Comparison of ENCODE assay signal across 8 cellular contexts in the genomic region with DNA sequence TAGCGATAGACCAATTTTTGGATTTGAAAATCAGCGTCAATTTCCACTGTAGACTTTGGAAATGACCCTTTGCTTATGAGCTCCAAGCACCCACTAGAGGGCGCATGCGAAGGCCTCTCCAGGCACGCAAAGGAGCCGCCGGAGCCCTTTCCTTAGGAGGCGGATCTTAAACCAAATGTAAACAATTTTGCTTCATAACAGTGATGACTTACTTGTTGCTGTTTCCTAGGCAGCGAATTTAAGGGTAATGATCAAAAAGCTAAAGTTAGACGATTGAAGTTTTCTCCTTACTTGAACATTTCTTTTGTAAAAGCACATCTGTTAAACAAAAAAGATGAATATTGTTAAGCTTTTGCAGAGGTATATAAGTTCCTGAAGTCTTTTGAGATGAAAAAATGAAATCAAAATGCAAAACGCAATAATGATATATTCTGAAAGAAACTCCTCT. TPM values are rescaled to one million over a fixed set of nuclear protein-coding genes. Genes with fewer than 3 reads are reported as not detected.
A peak's percentile ranks its signal among the peaks of the same experiment; 100 is the strongest.
DNase-seq lines count a peak whose midpoint lies in the region; ATAC-seq and TF ChIP-seq lines count a peak whose summit lies in the region.

No MANE protein-coding gene starts in this region.

- peaks cover 20% of the 10 kb centered on the region for H3K27me3 Mint-ChIP-seq in activated T-helper 2 cell treated with anti-CD3 and anti-CD28 coated beads, Interferon-gamma antibody, Interleukin-2, Interleukin-4, amounts not matched to agents 10 μg/mL and 5 μg/mL and 100 μg/mL, durations not matched to agents 14 hours and 24 hours and 36 hours (ENCODE audit: low read depth)

- H3K4me3 Mint-ChIP-seq in activated T-helper 2 cell treated with anti-CD3 and anti-CD28 coated beads, Interferon-gamma antibody, Interleukin-2, Interleukin-4, amounts not matched to agents 10 μg/mL and 5 μg/mL and 100 μg/mL, durations not matched to agents 14 hours and 24 hours and 36 hours (ENCODE audit: low read depth) = no peak overlapping the region

- H3K27me3 ChIP-seq in IMR-90 (ENCODE audit: control insufficient read depth, insufficient read depth, low read length) = peaks cover 6% of the 10 kb centered on the region; the same call in 1 of the 2 replicates
- peaks cover 57% of the 10 kb centered on the region for H3K27me3 ChIP-seq in neutrophil

- H3K9me3 Mint-ChIP-seq in activated T-helper 2 cell treated with anti-CD3 and anti-CD28 coated beads, Interferon-gamma antibody, Interleukin-2, Interleukin-4, amounts not matched to agents 10 μg/mL and 5 μg/mL and 100 μg/mL, durations not matched to agents 14 hours and 24 hours and 36 hours = no peaks in the 10 kb centered on the region

- in situ Hi-C loops in IMR-90 (cut with MboI; ENCODE audit: low sequenced_read_pairs) = no loop called here

- H3K23ac ChIP-seq in IMR-90 (ENCODE audit: low read depth, low read length) = no peak overlapping the region

- CTCF ChIA-PET in IMR-90 (lab: Yijun Ruan, JAX) = interaction anchor here (0.6 to 1.9 kb wide), 21 partner anchors 9 to 1427 kb away, joined by 3 to 11 read pairs (median 4); no protein-coding TSS in a partner anchor

- TF ChIP-seq CTCF in IMR-90 (conservative IDR thresholded peaks at IDR 0.05; ENCODE audit: low read depth, low read length) (peak; percentile 95), fibroblast of the aortic adventitia (IDR thresholded peaks at IDR 0.05; ENCODE audit: insufficient read depth, low read length) (peak; percentile 93), neutrophil (IDR thresholded peaks at IDR 0.05) (peak; percentile 41)

- H3K4me1 ChIP-seq in IMR-90 (ENCODE audit: control insufficient read depth, insufficient read depth, low read length) (no peaks in the 10 kb centered on the region), neutrophil (ENCODE audit: control insufficient read depth in 1 of 2, insufficient read depth in 1 of 2, low read depth in 1 of 2, low read length in 1 of 2) (no peaks in the 10 kb centered on the region)

- DNase-seq in EL (peak; percentile 83), IMR-90 (peak; percentile 90), SHP77 treated with DMSO at 0.1 percent for 48 hours (lab: John Stamatoyannopoulos, UW) (peak; percentile 32), fibroblast of the aortic adventitia (ENCODE audit: low read depth) (peak; percentile 83), substantia nigra (lab: John Stamatoyannopoulos, UW) (peak in 34 of 49 donors; percentile 7 to 76 (median 44))
- peak; percentile 62 for DNase-seq in activated T-helper 2 cell treated with anti-CD3 and anti-CD28 coated beads, Interferon-gamma antibody, Interleukin-2, Interleukin-4, amounts not matched to agents 10 μg/mL and 5 μg/mL and 100 μg/mL, durations not matched to agents 14 hours and 24 hours and 36 hours (ENCODE audit: low spot score)

- no peak overlapping the region for H2BK20ac ChIP-seq in IMR-90 (ENCODE audit: low read depth, low read length)

- peak; percentile 71 for TF ChIP-seq RAD21 in IMR-90 (IDR thresholded peaks at IDR 0.05; ENCODE audit: low read length)

- no peak overlapping the region for H3K27ac Mint-ChIP-seq in activated T-helper 2 cell treated with anti-CD3 and anti-CD28 coated beads, Interferon-gamma antibody, Interleukin-2, Interleukin-4, amounts not matched to agents 10 μg/mL and 5 μg/mL and 100 μg/mL, durations not matched to agents 14 hours and 24 hours and 36 hours

- dilution Hi-C loops in IMR-90 (cut with HindIII; ENCODE audit: low sequenced_read_pairs, unreplicated experiment) = no loop called here

- H3K36me3 ChIP-seq in IMR-90 (ENCODE audit: control insufficient read depth, insufficient read depth, low read length) (no peaks in the 10 kb centered on the region), neutrophil (no peaks in the 10 kb centered on the region)

- no peaks in the 10 kb centered on the region for H3K9me1 ChIP-seq in IMR-90 (ENCODE audit: insufficient read depth, low read length)

- H3K27ac ChIP-seq in IMR-90 (ENCODE audit: insufficient read depth, low read length) (no peak overlapping the region), neutrophil (no peak overlapping the region), substantia nigra (ENCODE audit: low read depth, low read length, poor library complexity, severe bottlenecking) (no peak overlapping the region)

- H3K36me3 Mint-ChIP-seq in activated T-helper 2 cell treated with anti-CD3 and anti-CD28 coated beads, Interferon-gamma antibody, Interleukin-2, Interleukin-4, amounts not matched to agents 10 μg/mL and 5 μg/mL and 100 μg/mL, durations not matched to agents 14 hours and 24 hours and 36 hours (ENCODE audit: low read depth) = no peaks in the 10 kb centered on the region

- H2AK5ac ChIP-seq in IMR-90 (ENCODE audit: low read depth, low read length) = no peak overlapping the region

- no peak overlapping the region for H2AFZ ChIP-seq in IMR-90 (replicated peaks; ENCODE audit: low read length, poor library complexity)

- H3K4me1 Mint-ChIP-seq in activated T-helper 2 cell treated with anti-CD3 and anti-CD28 coated beads, Interferon-gamma antibody, Interleukin-2, Interleukin-4, amounts not matched to agents 10 μg/mL and 5 μg/mL and 100 μg/mL, durations not matched to agents 14 hours and 24 hours and 36 hours (ENCODE audit: low read depth) = peaks cover 5% of the 10 kb centered on the region

- intact Hi-C loops in IMR-90 (cut with micrococcal nuclease) = loop anchor here (1.0 to 5.0 kb wide), 5 partner anchors 130 to 714 kb away; no protein-coding TSS in a partner anchor
- intact Hi-C loops in activated T-helper 2 cell treated with anti-CD3 and anti-CD28 coated beads, Interferon-gamma antibody, Interleukin-2, Interleukin-4, amounts not matched to agents 10 μg/mL and 5 μg/mL and 100 μg/mL, durations not matched to agents 14 hours and 24 hours and 36 hours (cut with micrococcal nuclease) = loop anchor here (5.0 kb wide), 2 partner anchors 65 to 130 kb away; no protein-coding TSS in a partner anchor

- no peak for TF ChIP-seq POLR2A in IMR-90 (IDR thresholded peaks at IDR 0.05; ENCODE audit: low read depth, low read length)

- no TSS peak for BruUV-seq in IMR-90 (replicated peaks; lab: Mats Ljungman, UMichigan)

- H2AK9ac ChIP-seq in IMR-90 (replicated peaks; ENCODE audit: low read depth, low read length, poor library complexity) = no peak overlapping the region

- POLR2A ChIA-PET in IMR-90 (lab: Charles Lee; ENCODE audit: unreplicated experiment) = no interaction called here

- H4K5ac ChIP-seq in IMR-90 (ENCODE audit: low read depth, low read length) = no peak overlapping the region

- H3K9ac ChIP-seq in IMR-90 (ENCODE audit: low read depth, low read length) = no peak overlapping the region

- H2BK15ac ChIP-seq in IMR-90 (ENCODE audit: low read depth, low read length) = no peak overlapping the region

- H3K9me3 ChIP-seq in IMR-90 (ENCODE audit: control insufficient read depth, insufficient read depth, low read length) = no peaks in the 10 kb centered on the region
- H3K9me3 ChIP-seq in neutrophil = no peaks in the 10 kb centered on the region

- H3K14ac ChIP-seq in IMR-90 (replicated peaks; ENCODE audit: low read depth, low read length) = no peak overlapping the region

- WGBS in IMR-90 (ENCODE audit: extremely low coverage in 2 of 2, insufficient read length in 1 of 2), 2 experiments = 40% methylated on average over 1 of the region's 11 CpGs; no CpG with 5 or more reads in 1 of the 2 experiments

- ATAC-seq in IMR-90 (ENCODE audit: low read depth) = peak; percentile 99
- no peak for ATAC-seq in HG02938 (IDR thresholded peaks at IDR 0.05; ENCODE audit: unreplicated experiment)

- H3K18ac ChIP-seq in IMR-90 (ENCODE audit: low read depth, low read length) = no peak overlapping the region

- no peak overlapping the region for H2BK5ac ChIP-seq in IMR-90 (ENCODE audit: low read depth, low read length, poor library complexity, severe bottlenecking)

- H4K8ac ChIP-seq in IMR-90 (ENCODE audit: low read depth in 2 of 2, low read length in 2 of 2) = no peak overlapping the region

- no peaks in the 10 kb centered on the region for H3K79me1 ChIP-seq in IMR-90 (ENCODE audit: low read depth in 1 of 2, low read length in 2 of 2)

- H3K4ac ChIP-seq in IMR-90 (ENCODE audit: low read depth, low read length) = no peak overlapping the region

- no peaks in the 10 kb centered on the region for H4K20me1 ChIP-seq in IMR-90 (ENCODE audit: insufficient read depth, low read length)

- no peak overlapping the region for H2BK120ac ChIP-seq in IMR-90 (ENCODE audit: low read depth, low read length)

- no peak overlapping the region for H3K4me2 ChIP-seq in IMR-90 (ENCODE audit: low read depth, low read length)

- H4K91ac ChIP-seq in IMR-90 (ENCODE audit: insufficient read depth, low read depth, low read length) = no peak overlapping the region

- H3K56ac ChIP-seq in IMR-90 (ENCODE audit: extremely low read depth, insufficient read depth, low read length) = no peak overlapping the region

- H3K4me3 ChIP-seq in IMR-90 (ENCODE audit: insufficient read depth, low read depth, low read length) = no peak overlapping the region
- no peak overlapping the region for H3K4me3 ChIP-seq in fibroblast of the aortic adventitia (ENCODE audit: low read depth, low read length)
- no peak overlapping the region for H3K4me3 ChIP-seq in neutrophil (ENCODE audit: low read depth in 1 of 2, low read length in 1 of 2)

TF ChIP-seq in IMR-90, 13 proteins besides CTCF, POLR2A, EP300 and RAD21 (continues in another document):
- TF ChIP-seq SMC3 (IDR thresholded peaks at IDR 0.05; ENCODE audit: low read depth, low read length) (peak; percentile 90), CHD1 (IDR thresholded peaks at IDR 0.05; ENCODE audit: low read depth, low read length) (no peak), CEBPB (IDR thresholded peaks at IDR 0.05; ENCODE audit: low read depth, low read length) (0 out of 2 replicates have a peak, but pooled peaks have one; percentile 27), BHLHE40 (IDR thresholded peaks at IDR 0.05; ENCODE audit: low read depth, low read length) (no peak), FOS (IDR thresholded peaks at IDR 0.05; ENCODE audit: low read depth, low read length) (no peak), MAFK (IDR thresholded peaks at IDR 0.05; ENCODE audit: low read depth, low read length) (0 out of 2 replicates have a peak, but pooled peaks have one; percentile 1)

RNA-seq across cellular contexts. Expression of a gene that starts 29.2 kb away (rescaled TPM):
- total RNA-seq in IMR-90 (2012; rRNA removed) (37.3 and 39.4 TPM in 2 replicates), fibroblast of the aortic adventitia (ENCODE audit: low replicate concordance) (11.0 and 27.9 TPM in 2 replicates)
- polyA plus RNA-seq in IMR-90 (2012; rRNA removed) = 12.8 and 13.1 TPM in 2 replicates
- 5.9 and 6.1 TPM in 2 replicates for polyA plus RNA-seq in IMR-90 (2012; cell fraction: cytosol; rRNA removed)
- 6.9 and 14.1 TPM in 2 replicates for polyA plus RNA-seq in IMR-90 (2012; cell fraction: nucleus; rRNA removed; ENCODE audit: low replicate concordance)
- total RNA-seq in activated T-helper 2 cell treated with anti-CD3 and anti-CD28 coated beads, Interferon-gamma antibody, Interleukin-2, Interleukin-4, amounts not matched to agents 10 μg/mL and 5 μg/mL and 100 μg/mL, durations not matched to agents 14 hours and 24 hours and 36 hours = 53.3 and 53.9 TPM in 2 replicates

Comparison
In these comparisons a context has a peak if more than half of its experiments do, and no peak if none do; other contexts are left out.
1. DNase-seq: peak in every context shown above with its lines; median percentile 90 in IMR-90; 83 in EL; 83 in fibroblast of the aortic adventitia; 62 in activated T-helper 2 cell treated with anti-CD3 and anti-CD28 coated beads, Interferon-gamma antibody, Interleukin-2, Interleukin-4, amounts not matched to agents 10 μg/mL and 5 μg/mL and 100 μg/mL, durations not matched to agents 14 hours and 24 hours and 36 hours; 44 in substantia nigra; 32 in SHP77 treated with DMSO at 0.1 percent for 48 hours.
2. CTCF ChIP-seq: peak in every context shown above with its lines; median percentile 95 in IMR-90; 93 in fibroblast of the aortic adventitia; 41 in neutrophil.